In the genomic region with DNA sequence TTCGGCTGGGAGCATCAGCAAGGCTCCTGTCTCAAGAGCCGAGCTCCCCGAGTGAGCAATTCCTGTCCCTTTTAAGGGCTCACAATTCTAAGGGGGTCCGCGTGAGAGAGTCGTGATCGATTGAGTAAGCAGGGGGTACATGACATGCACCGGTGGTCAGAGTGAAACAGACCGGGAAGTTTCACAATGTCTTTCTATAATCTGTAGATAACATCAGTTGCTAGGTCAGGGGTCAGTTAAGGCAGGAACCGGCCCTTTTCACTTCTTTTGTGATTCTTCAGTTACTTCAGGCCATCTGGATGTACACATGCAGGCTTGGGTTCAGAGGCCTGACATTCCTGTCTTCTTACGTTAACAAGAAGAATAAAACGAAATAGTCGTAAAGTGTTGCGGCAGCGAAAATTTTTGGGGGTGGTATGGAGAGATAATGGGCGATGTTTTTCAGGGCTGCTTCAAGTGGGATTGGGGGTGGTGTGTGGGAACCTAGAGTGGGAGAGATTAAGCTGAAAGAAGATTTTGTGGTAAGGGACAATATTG, we compare ENCODE assay signal across 6 cellular contexts. TPM values are rescaled to one million over a fixed set of nuclear protein-coding genes. Genes with fewer than 3 reads are reported as not detected.
DNase-seq lines count a peak whose midpoint lies in the region; ATAC-seq and TF ChIP-seq lines count a peak whose summit lies in the region.
"Not testable (repeated sequence)": the region's sequence is repeated elsewhere in the genome, so short reads cannot be mapped to it uniquely, and the experiment has no call there.

No MANE protein-coding gene starts in this region.

- not testable (repeated sequence) for H3K9ac ChIP-seq in GM23248; endodermal cell (ENCODE audit: extremely low read depth, low read length, poor library complexity, severe bottlenecking); trophoblast cell (ENCODE audit: low read length)

- not testable (repeated sequence) for H3K9me3 ChIP-seq in GM23248 (ENCODE audit: low read depth); Panc1 (ENCODE audit: control insufficient read depth, insufficient read depth, low read depth, low read length); endodermal cell (ENCODE audit: control insufficient read depth, low read length); trophoblast cell (ENCODE audit: insufficient read depth, low read depth, low read length)

- H3K27ac Mint-ChIP-seq in endodermal cell = not testable (repeated sequence)

- not testable (repeated sequence) for ATAC-seq in Panc1

- not testable (repeated sequence) for H3K18ac ChIP-seq in trophoblast cell (ENCODE audit: low read length)

- H3K27me3 ChIP-seq in GM23248 (replicated peaks; ENCODE audit: insufficient read depth); Panc1 (ENCODE audit: control insufficient read depth, insufficient read depth, low read length); endodermal cell (ENCODE audit: control insufficient read depth, insufficient read depth, low read length, poor library complexity, severe bottlenecking); trophoblast cell (ENCODE audit: insufficient read depth, low read length): not testable (repeated sequence)

- CTCF ChIA-PET in Panc1 (lab: Charles Lee) = interaction anchor here (0.6 kb wide), 1 partner anchor 26 kb away, joined by 3 read pairs; no protein-coding TSS in a partner anchor

- peak overlapping the region; percentile 86 for H4K91ac ChIP-seq in trophoblast cell (ENCODE audit: low read depth, low read length)

- not testable (repeated sequence) for H4K20me1 ChIP-seq in GM23248 (ENCODE audit: insufficient read depth)

- DNase-seq in GM23248; Panc1 (ENCODE audit: low read depth, low spot score): not testable (repeated sequence)
- DNase-seq in MV-4-11 (lab: John Stamatoyannopoulos, UW) (peak; percentile 21), endodermal cell (peak; percentile 33), trophoblast cell (peak in 1 of 2 donors; percentile 31)
- peak; percentile 27 for DNase-seq in activated effector memory CD4-positive, alpha-beta T cell treated with anti-CD3 and anti-CD28 coated beads, Interleukin-2, amount 50 U/mL, for 16 hours

- H3K9me3 Mint-ChIP-seq in endodermal cell = not testable (repeated sequence)

- H3K79me2 ChIP-seq in GM23248 (ENCODE audit: insufficient read depth) (peaks cover 30% of the 10 kb centered on the region), trophoblast cell (ENCODE audit: control insufficient read depth, insufficient read depth, low read length, poor library complexity) (peaks cover 14% of the 10 kb centered on the region)

- TF ChIP-seq CTCF in Panc1 (IDR thresholded peaks at IDR 0.05); endodermal cell (conservative IDR thresholded peaks at IDR 0.05): not testable (repeated sequence)

- H2BK5ac ChIP-seq in trophoblast cell (ENCODE audit: low read depth, low read length, poor library complexity) = not testable (repeated sequence)

- not testable (repeated sequence) for H2BK120ac ChIP-seq in trophoblast cell (ENCODE audit: insufficient read depth, low read length, poor library complexity)

- not testable (repeated sequence) for H3K79me1 ChIP-seq in trophoblast cell (ENCODE audit: low read length)

- H4K12ac ChIP-seq in trophoblast cell (ENCODE audit: low read depth, low read length) = not testable (repeated sequence)

- 94 to 96% methylated on average over 16 of the region's 16 CpGs for WGBS in GM23248 (ENCODE audit: low coverage in 1 of 2, low lambda C conversion rate in 2 of 2, missing lambda C conversion rate in 2 of 2), 2 experiments
- WGBS in endodermal cell (ENCODE audit: insufficient coverage in 1 of 2, insufficient read length in 1 of 2), 2 experiments = 96 to 97% methylated on average over 14 to 16 of the region's 16 CpGs
- 100% methylated on average over 5 of the region's 16 CpGs for WGBS in trophoblast cell (ENCODE audit: extremely low coverage, insufficient coverage, insufficient read length)

- not testable (repeated sequence) for H2BK12ac ChIP-seq in trophoblast cell (ENCODE audit: low read length)

- not testable (repeated sequence) for H3K4me3 Mint-ChIP-seq in endodermal cell

- not testable (repeated sequence) for H3K27ac ChIP-seq in GM23248; endodermal cell (ENCODE audit: low read depth, low read length); trophoblast cell (ENCODE audit: low read depth, low read length)
- H3K27ac ChIP-seq in Panc1 (ENCODE audit: low read length) = peak overlapping the region; percentile 100; the same call in 1 of the 2 replicates

- H2AFZ ChIP-seq in GM23248 = 0 out of 2 replicates have a peak overlapping the region, but pooled peaks have one; percentile 100
- not testable (repeated sequence) for H2AFZ ChIP-seq in trophoblast cell (ENCODE audit: insufficient read depth, low read length, poor library complexity)

- H3K4me3 ChIP-seq in GM23248; Panc1 (ENCODE audit: low read depth in 2 of 2, low read length in 2 of 2); endodermal cell (ENCODE audit: low read length); trophoblast cell (ENCODE audit: low read depth, low read length): not testable (repeated sequence)

- not testable (repeated sequence) for H3K4ac ChIP-seq in trophoblast cell (ENCODE audit: low read depth, low read length)

- in situ Hi-C loops in GM23248 (cut with MboI); Panc1 (cut with HindIII; ENCODE audit: low pct_unique_long_range_greater_than_20kb, low sequenced_read_pairs): not testable (repeated sequence)

- not testable (repeated sequence) for H3K4me2 ChIP-seq in GM23248 (ENCODE audit: unreplicated experiment); trophoblast cell (ENCODE audit: low read length)

- H3K36me3 Mint-ChIP-seq in endodermal cell (ENCODE audit: low read depth) = peaks cover 15% of the 10 kb centered on the region

- intact Hi-C loops in Panc1 (cut with micrococcal nuclease; ENCODE audit: unreplicated experiment) = not testable (repeated sequence)

- H3K4me1 Mint-ChIP-seq in endodermal cell = peaks cover 23% of the 10 kb centered on the region

- H3K27me3 Mint-ChIP-seq in endodermal cell (ENCODE audit: insufficient read depth) = not testable (repeated sequence)

- peak overlapping the region; percentile 86 for H4K8ac ChIP-seq in trophoblast cell (ENCODE audit: low read depth, low read length)

- BruUV-seq in Panc1 (replicated peaks; lab: Mats Ljungman, UMichigan) = not testable (repeated sequence)

- peaks cover 16% of the 10 kb centered on the region for H3K4me1 ChIP-seq in GM23248 (ENCODE audit: insufficient read depth)
- not testable (repeated sequence) for H3K4me1 ChIP-seq in Panc1 (ENCODE audit: control insufficient read depth, insufficient read depth, low read length); endodermal cell (ENCODE audit: control insufficient read depth, insufficient read depth, low read length)
- peaks cover 3 to 13% of the 10 kb centered on the region in 2 experiments for H3K4me1 ChIP-seq in trophoblast cell (ENCODE audit: control insufficient read depth in 1 of 2, insufficient read depth in 2 of 2, low read length in 2 of 2)

- not testable (repeated sequence) for H3K23ac ChIP-seq in trophoblast cell (ENCODE audit: low read length)

- not testable (repeated sequence) for H2AK5ac ChIP-seq in trophoblast cell (ENCODE audit: low read length)

- H3K9me2 ChIP-seq in GM23248 (ENCODE audit: insufficient read depth) = not testable (repeated sequence)

- POLR2A ChIA-PET in Panc1 (lab: Charles Lee) = not testable (repeated sequence)

- H3K36me3 ChIP-seq in GM23248 (ENCODE audit: low read depth); Panc1 (ENCODE audit: control insufficient read depth, insufficient read depth, low read length); trophoblast cell (ENCODE audit: control insufficient read depth in 1 of 2, insufficient read depth in 2 of 2, low read length in 2 of 2): not testable (repeated sequence)
- H3K36me3 ChIP-seq in endodermal cell (ENCODE audit: control insufficient read depth, insufficient read depth, low read length) = peaks cover 13% of the 10 kb centered on the region

- not testable (repeated sequence) for H3K14ac ChIP-seq in trophoblast cell (ENCODE audit: low read length)

- H3F3A ChIP-seq in GM23248 (ENCODE audit: insufficient read depth) = not testable (repeated sequence)

RNA-seq across cellular contexts. Expression of a gene that starts 1.7 kb away (rescaled TPM):
- total RNA-seq in GM23248 (2014; rRNA removed; shearing (Covaris generic)) = 46.5 and 50.2 TPM in 2 replicates
- polyA plus RNA-seq in GM23248 (2016; fragmentation: Nextera tagmentation; extraction: Ambion mirVana) = 35.5 and 38.7 TPM in 2 replicates
- total RNA-seq in Panc1 (2021; ENCODE audit: unreplicated experiment) (85.8 TPM), endodermal cell (100 to 1,000 TPM in 1 of 2 donors, 10 to 100 TPM in 1; 86.0 to 100 TPM)
- polyA plus RNA-seq in Panc1 (2012; ENCODE audit: insufficient read length) = 70.7 TPM
- polyA plus RNA-seq in endodermal cell (2013, experiment 1 of 2) = 60.2 TPM
- 66.0 TPM for polyA plus RNA-seq in endodermal cell (2013, experiment 2 of 2)
- 24.6 and 25.7 TPM in 2 replicates for polyA plus RNA-seq in trophoblast cell (2013)

RNA-seq across cellular contexts. Expression of a gene that starts 44.9 kb away (rescaled TPM):
- total RNA-seq in GM23248 (2014; rRNA removed; shearing (Covaris generic)) = 552 and 686 TPM in 2 replicates
- 503 and 511 TPM in 2 replicates for polyA plus RNA-seq in GM23248 (2016; fragmentation: Nextera tagmentation; extraction: Ambion mirVana)
- total RNA-seq in Panc1 (2021; ENCODE audit: unreplicated experiment) = 319 TPM
- polyA plus RNA-seq in Panc1 (2012; ENCODE audit: insufficient read length) = 202 TPM
- total RNA-seq in endodermal cell = 100 to 1,000 TPM; 218 to 227 TPM
- polyA plus RNA-seq in endodermal cell (2013, experiment 1 of 2) = 289 TPM
- 289 TPM for polyA plus RNA-seq in endodermal cell (2013, experiment 2 of 2)
- polyA plus RNA-seq in trophoblast cell (2013) = 393 and 398 TPM in 2 replicates
